In genomic region chr22:26393929-26394328, GRCh38 we compare ENCODE assay signal across 25 cellular contexts. TPM values are rescaled to one million over a fixed set of nuclear protein-coding genes. Genes with fewer than 3 reads are reported as not detected.
DNase-seq lines count a peak whose midpoint lies in the region; ATAC-seq, FAIRE-seq and TF ChIP-seq lines count a peak whose summit lies in the region.
"Had no signal": no experiment of that assay in that cellular context is flagged by ENCODE, and none has a peak within 500 bp of the region (broad histone marks: within the 10 kb centered on the region; RNA-seq: fewer than 3 reads in every experiment).

No MANE protein-coding gene starts in this region.

- RAD21 ChIA-PET in GM12878 (lab: Charles Lee; ENCODE audit: unreplicated experiment), result no interaction called here

- no peaks in the 10 kb centered on the region for H3K36me3 Mint-ChIP-seq in CD14-positive monocyte
- no peaks in the 10 kb centered on the region for H3K36me3 Mint-ChIP-seq in H9 (ENCODE audit: insufficient read depth in 1 of 3, low read depth in 3 of 3)
- H3K36me3 Mint-ChIP-seq in glutamatergic neuron (ENCODE audit: unreplicated experiment), result no peaks in the 10 kb centered on the region
- H3K36me3 Mint-ChIP-seq: CD4-positive, CD25-positive, alpha-beta regulatory T cell; IgD-negative memory B cell; natural killer cell had no signal

- H2BK120ac ChIP-seq in H9 (ENCODE audit: low read depth, low read length, poor library complexity, severe bottlenecking), result no peak overlapping the region

- peak; percentile 53; the same call in 1 of the 3 replicates for ATAC-seq in GM12878
- no peak for ATAC-seq in GM18861 (IDR thresholded peaks at IDR 0.05; ENCODE audit: unreplicated experiment)
- no peak for ATAC-seq in GM19395 (IDR thresholded peaks at IDR 0.05; ENCODE audit: unreplicated experiment)
- no peak for ATAC-seq in GM21367 (IDR thresholded peaks at IDR 0.05; ENCODE audit: unreplicated experiment)
- ATAC-seq: activated naive CD8-positive, alpha-beta T cell treated with anti-CD3 and anti-CD28 coated beads, Interleukin-2, amount 50 U/mL, for 24 hours; gastrocnemius medialis; natural killer cell had no signal

- no peak overlapping the region for H3K23ac ChIP-seq in H9 (ENCODE audit: insufficient read length, low read depth, low read length)

- POLR2A ChIA-PET in GM12878 (lab: Charles Lee), result no interaction called here

- TF ChIP-seq CTCF in CD14-positive monocyte (IDR thresholded peaks at IDR 0.05) (peak; percentile 27), H9 (conservative IDR thresholded peaks at IDR 0.05) (peak; percentile 42; the same call in 2 of the 3 replicates), GM12878 (IDR thresholded peaks at IDR 0.05 in 2 of 3, conservative IDR thresholded peaks at IDR 0.05 in 1 of 3; ENCODE audit: control insufficient read depth in 2 of 3, extremely low read depth in 1 of 3, insufficient read depth in 1 of 3, low read depth in 3 of 3, low read length in 3 of 3) (0 out of 6 replicates have a peak, but pooled peaks of 2 of the 3 experiments have one; percentile 3 to 17), glutamatergic neuron (IDR thresholded peaks at IDR 0.05; ENCODE audit: partially characterized antibody, unreplicated experiment) (peak; percentile 35)

- H4K91ac ChIP-seq in H9 (ENCODE audit: insufficient read length, low read depth, low read length), result no peak overlapping the region

- no peak overlapping the region for H3K4ac ChIP-seq in H9 (ENCODE audit: low read depth, low read length)

- no peak for TF ChIP-seq EP300 in GM12878 (IDR thresholded peaks at IDR 0.05; ENCODE audit: borderline replicate concordance in 1 of 2, control insufficient read depth in 1 of 2, low read depth in 2 of 2, low read length in 2 of 2)

- H3K79me2 ChIP-seq in H9 (ENCODE audit: insufficient read depth, low read length) (no peaks in the 10 kb centered on the region), GM12878 (ENCODE audit: control insufficient read depth, insufficient read depth, low read length) (no peaks in the 10 kb centered on the region)
- H3K79me2 ChIP-seq: parathyroid adenoma had no signal

- TF ChIP-seq POLR2A in GM12878 (IDR thresholded peaks at IDR 0.05; ENCODE audit: low read depth, low read length), result no peak

- no TSS peak for BruUV-seq in GM12878 (replicated peaks; lab: Mats Ljungman, UMichigan)

- in situ Hi-C loops in GM12878 (cut with MboI), result no loop called here

- intact Hi-C loops in CD14-positive monocyte (cut with micrococcal nuclease), result loop anchor here in 1 of 2 donors (10.0 kb wide), 1 partner anchor 261 kb away; the partner anchor contains the start of gene MIAT
- intact Hi-C loops in GM12878 (cut with micrococcal nuclease; ENCODE audit: unreplicated experiment), result no loop called here

- H3K27me3 Mint-ChIP-seq in CD14-positive monocyte (ENCODE audit: low read depth in 3 of 3), result peaks cover 0 to 5% (median 0%) of the 10 kb centered on the region in 3 donors
- no peaks in the 10 kb centered on the region; the same call in 1 of the 2 replicates for H3K27me3 Mint-ChIP-seq in H9 (ENCODE audit: low read depth)
- no peaks in the 10 kb centered on the region for H3K27me3 Mint-ChIP-seq in glutamatergic neuron (ENCODE audit: unreplicated experiment)

- H3K4me2 ChIP-seq in H9 (ENCODE audit: insufficient read depth, insufficient read length, low read length) (no peak overlapping the region), GM12878 (ENCODE audit: control insufficient read depth, insufficient read depth) (no peak overlapping the region)

- H3K9ac ChIP-seq in H9 (ENCODE audit: extremely low read depth, insufficient read length, low read length) (no peak overlapping the region), GM12878 (ENCODE audit: control insufficient read depth, insufficient read depth, low read length) (no peak overlapping the region)
- H3K9ac ChIP-seq: parathyroid adenoma had no signal

- H3K14ac ChIP-seq in H9 (ENCODE audit: insufficient read depth, low read length), result no peak overlapping the region

- H3K27me3 ChIP-seq in H9 (ENCODE audit: insufficient read depth, low read length) (no peaks in the 10 kb centered on the region), GM12878 (replicated peaks in 1 of 2; ENCODE audit: control insufficient read depth in 2 of 2, insufficient read depth in 2 of 2, low read length in 1 of 2) (no peaks in the 10 kb centered on the region; a peak in 3 of 4 replicates)
- H3K27me3 ChIP-seq: gastrocnemius medialis had no signal

- no peaks in the 10 kb centered on the region for H3K23me2 ChIP-seq in H9 (ENCODE audit: insufficient read length, low read depth, low read length, poor library complexity, severe bottlenecking)

- H3K27ac Mint-ChIP-seq in CD14-positive monocyte (no peak overlapping the region), H9 (peak overlapping the region in 1 of 3 experiments; percentile 74; a peak in 2 of 7 replicates), glutamatergic neuron (ENCODE audit: unreplicated experiment) (no peak overlapping the region)
- H3K27ac Mint-ChIP-seq: activated naive CD8-positive, alpha-beta T cell treated with anti-CD3 and anti-CD28 coated beads, Interleukin-2, amount 50 U/mL, for 24 hours; IgD-negative memory B cell; natural killer cell had no signal

- WGBS in H9 (ENCODE audit: extremely low coverage, insufficient read length, low lambda C conversion rate), result no CpG with 5 or more reads among the region's 2 CpGs
- 24% methylated on average over 2 of the region's 2 CpGs for WGBS in GM12878 (ENCODE audit: insufficient coverage, insufficient replicate concordance, low lambda C conversion rate, missing lambda C conversion rate)

- no peak overlapping the region for H2BK12ac ChIP-seq in H9 (ENCODE audit: insufficient read length, low read depth, low read length)

- H3K27ac ChIP-seq in H9 (ENCODE audit: insufficient read length, low read depth, low read length), result no peak overlapping the region
- no peak overlapping the region for H3K27ac ChIP-seq in GM12878 (ENCODE audit: control insufficient read depth, insufficient read depth)
- H3K27ac ChIP-seq: gastrocnemius medialis, parathyroid adenoma, tibial artery had no signal

- no peak for TF ChIP-seq RAD21 in GM12878 (IDR thresholded peaks at IDR 0.05; ENCODE audit: insufficient read depth, low read depth, low read length)

- H3K36me3 ChIP-seq in GM12878 (ENCODE audit: control insufficient read depth in 2 of 2, insufficient read depth in 2 of 2, low read length in 1 of 2), result no peaks in the 10 kb centered on the region
- H3K36me3 ChIP-seq: gastrocnemius medialis, tibial artery had no signal

- no peak overlapping the region for H4K5ac ChIP-seq in H9 (ENCODE audit: insufficient read length, low read depth, low read length)

- H2BK20ac ChIP-seq in H9 (ENCODE audit: low read depth, low read length, poor library complexity, severe bottlenecking), result no peak overlapping the region

- H4K20me1 ChIP-seq in H9 (ENCODE audit: control insufficient read depth, insufficient read depth, insufficient read length) (no peaks in the 10 kb centered on the region), GM12878 (ENCODE audit: control insufficient read depth, insufficient read depth) (no peaks in the 10 kb centered on the region)

- H3K4me1 Mint-ChIP-seq in CD14-positive monocyte (peaks cover 2% of the 10 kb centered on the region), H9 (peaks cover 5 to 16% of the 10 kb centered on the region in 2 experiments), glutamatergic neuron (ENCODE audit: low read depth, unreplicated experiment) (peaks cover 6% of the 10 kb centered on the region)
- H3K4me1 Mint-ChIP-seq: activated naive CD8-positive, alpha-beta T cell treated with anti-CD3 and anti-CD28 coated beads, Interleukin-2, amount 50 U/mL, for 24 hours; CD4-positive, CD25-positive, alpha-beta regulatory T cell; IgD-negative memory B cell; natural killer cell had no signal

- CTCF ChIA-PET in GM12878 (lab: Yijun Ruan, JAX), result interaction anchor here (1.0 to 10.2 kb wide), 3 partner anchors 11 to 67 kb away, joined by 3 to 111 read pairs (median 6); no protein-coding TSS in a partner anchor

- DNase-seq in CD14-positive monocyte (ENCODE audit: low spot score) (no peak), H9 (no peak), GM12878 (ENCODE audit: low read depth, low spot score) (no peak), glutamatergic neuron (no peak), D341Med (ENCODE audit: low spot score) (no peak)
- DNase-seq: activated CD4-positive, alpha-beta T cell treated with anti-CD3 and anti-CD28 coated beads for 4 hours; activated CD8-positive, alpha-beta memory T cell treated with anti-CD3 and anti-CD28 coated beads, Interleukin-2, amount 50 U/mL, for 48 hours; activated naive CD8-positive, alpha-beta T cell treated with anti-CD3 and anti-CD28 coated beads, Interleukin-2, amount 50 U/mL, for 24 hours; CD4-positive, CD25-positive, alpha-beta regulatory T cell; gastrocnemius medialis; GF-D8; mesendoderm; natural killer cell; NCI-H524 treated with DMSO at 0.1 percent for 48 hours; stimulated activated CD4-positive, alpha-beta T cell treated with anti-CD3 and anti-CD28 coated beads, Interleukin-2, amount 100 ng/mL, for 24 hours; stimulated activated naive CD4-positive, alpha-beta T cell; SW 1271; tibial artery had no signal

- no peak overlapping the region for H2AK5ac ChIP-seq in H9 (ENCODE audit: insufficient read length, low read length)

- H3T11ph ChIP-seq in H9 (ENCODE audit: low read length), result no peak overlapping the region

- H3K4me1 ChIP-seq in H9 (ENCODE audit: insufficient read depth, low read length) (no peaks in the 10 kb centered on the region), GM12878 (ENCODE audit: control insufficient read depth, insufficient read depth, low read length) (no peaks in the 10 kb centered on the region)
- H3K4me1 ChIP-seq: gastrocnemius medialis, parathyroid adenoma, tibial artery had no signal

- SMC1A ChIA-PET in GM12878 (lab: Charles Lee; ENCODE audit: uncharacterized antibody, unreplicated experiment), result interaction anchor here (1.7 to 8.5 kb wide), 2 partner anchors 20 to 67 kb away, joined by 3 to 73 read pairs; no protein-coding TSS in a partner anchor

- H3K9me3 ChIP-seq in H9 (ENCODE audit: control insufficient read depth, low read depth, low read length), result no peaks in the 10 kb centered on the region
- no peaks in the 10 kb centered on the region for H3K9me3 ChIP-seq in GM12878 (replicated peaks; ENCODE audit: control insufficient read depth, insufficient read depth, low read length)
- H3K9me3 ChIP-seq: gastrocnemius medialis, tibial artery had no signal

- H3K79me1 ChIP-seq in H9 (ENCODE audit: insufficient read depth, low read depth, low read length, poor library complexity, severe bottlenecking), result no peaks in the 10 kb centered on the region

- H3K56ac ChIP-seq in H9 (ENCODE audit: insufficient read length, low read depth, low read length), result no peak overlapping the region

- no peak for FAIRE-seq in GM12878 (lab: Jason Lieb, UNC)
- FAIRE-seq: endothelial cell of umbilical vein, TTC549 had no signal

- H3K4me3 Mint-ChIP-seq in CD14-positive monocyte (no peak overlapping the region), H9 (no peak overlapping the region), glutamatergic neuron (ENCODE audit: unreplicated experiment) (no peak overlapping the region)
- H3K4me3 Mint-ChIP-seq: activated naive CD8-positive, alpha-beta T cell treated with anti-CD3 and anti-CD28 coated beads, Interleukin-2, amount 50 U/mL, for 24 hours; CD4-positive, CD25-positive, alpha-beta regulatory T cell; IgD-negative memory B cell; natural killer cell had no signal

- H2AFZ ChIP-seq in H9 (ENCODE audit: low read length) (no peak overlapping the region), GM12878 (ENCODE audit: control insufficient read depth, low read depth, low read length) (no peak overlapping the region)
- H2AFZ ChIP-seq: parathyroid adenoma had no signal

- no peak overlapping the region for H2BK15ac ChIP-seq in H9 (ENCODE audit: low read depth, low read length)

- H3K18ac ChIP-seq in H9 (ENCODE audit: insufficient read length, low read depth, low read length), result no peak overlapping the region

- no peak overlapping the region for H3K4me3 ChIP-seq in GM12878
- H3K4me3 ChIP-seq: gastrocnemius medialis, tibial artery had no signal

- no peak overlapping the region for H4K8ac ChIP-seq in H9 (replicated peaks; ENCODE audit: insufficient read length, low read depth, low read length)

- H3K9me3 Mint-ChIP-seq in CD14-positive monocyte, result no peaks in the 10 kb centered on the region
- H3K9me3 Mint-ChIP-seq in H9, result no peaks in the 10 kb centered on the region; a peak in 1 of 5 replicates
- peaks cover 3% of the 10 kb centered on the region for H3K9me3 Mint-ChIP-seq in glutamatergic neuron (ENCODE audit: unreplicated experiment)
- H3K9me3 Mint-ChIP-seq: activated naive CD8-positive, alpha-beta T cell treated with anti-CD3 and anti-CD28 coated beads, Interleukin-2, amount 50 U/mL, for 24 hours; CD4-positive, CD25-positive, alpha-beta regulatory T cell; IgD-negative memory B cell; natural killer cell had no signal

- no peak overlapping the region for H2BK5ac ChIP-seq in H9 (ENCODE audit: insufficient read length, low read length)

RNA-seq across cellular contexts. Expression of gene ASPHD2, which starts 35.1 kb away (rescaled TPM):
- polyA plus RNA-seq in CD14-positive monocyte (1 to 10 TPM; 2.6 to 6.2 TPM), GM12878 (2011; rRNA removed) (6.2 and 7.7 TPM in 2 replicates), GM12878 (2014; fragmentation: Illumina TruSeq; extraction: Trizol) (3.5 and 5.1 TPM in 2 replicates), GM12878 (2014; fragmentation: Nextera tagmentation; extraction: Ambion mirVana) (1 to 10 TPM; 1.6 to 2.3 TPM), GM12878 (2014; rRNA removed) (9.0 TPM in 2 replicates), GM12878 (2016; fragmentation: Nextera tagmentation; extraction: Ambion mirVana) (1 to 10 TPM; 1.6 to 3.2 TPM)
- total RNA-seq in H9 (2021) (7.1 and 8.5 TPM in 2 replicates), GM12878 (2014; rRNA removed) (10.4 and 10.8 TPM in 2 replicates), GM12878 (2014; rRNA removed; fragmentation: Illumina TruSeq; extraction: Trizol) (5.0 and 5.3 TPM in 2 replicates), GM12878 (2021) (10.6 TPM in 2 replicates), glutamatergic neuron (ENCODE audit: unreplicated experiment) (19.0 TPM)
- total RNA-seq in GM12878 (2013; cell fraction: nucleolus; rRNA removed), result 8.5 and 10.4 TPM in 2 replicates
- polyA plus RNA-seq in GM12878 (2011; ENCODE audit: low read depth), result 2.3 TPM
- 7.7 and 8.5 TPM in 2 replicates for polyA plus RNA-seq in GM12878 (2011; cell fraction: cytosol; rRNA removed)
- polyA plus RNA-seq in GM12878 (2011; cell fraction: nucleus; rRNA removed), result 6.9 and 7.5 TPM in 2 replicates
- polyA plus RNA-seq in GM12878 (2012), result 3.4 and 4.4 TPM in 2 replicates
- polyA minus RNA-seq in GM12878 (2011; rRNA and poly(A)+ RNA removed), result 10.2 and 15.7 TPM in 2 replicates
- 3.7 and 5.5 TPM in 2 replicates for polyA minus RNA-seq in GM12878 (2011; cell fraction: cytosol; rRNA and poly(A)+ RNA removed)
- 4.5 and 6.3 TPM in 2 replicates for polyA minus RNA-seq in GM12878 (2011; cell fraction: nucleus; rRNA and poly(A)+ RNA removed)
